In genomic region chr6:97947841-97948240, GRCh38 we compare ENCODE assay signal across 10 cellular contexts.
DNase-seq lines count a peak whose midpoint lies in the region; ATAC-seq, FAIRE-seq and TF ChIP-seq lines count a peak whose summit lies in the region.
"Had no signal": no experiment of that assay in that cellular context is flagged by ENCODE, and none has a peak within 500 bp of the region (broad histone marks: within the 10 kb centered on the region; RNA-seq: fewer than 3 reads in every experiment).

No MANE protein-coding gene starts in this region.

- DNase-seq in cardiac muscle cell (ENCODE audit: low read depth in 1 of 2, low spot score in 1 of 2) (peak; percentile 50 to 53), cardiac septum (ENCODE audit: low spot score) (no peak), SW 1271 (lab: John Stamatoyannopoulos, UW) (peak; percentile 36 to 88), heart left ventricle (peak in 4 of 5 donors; percentile 35 to 67 (median 50)), urothelium cell line (ENCODE audit: low spot score) (peak; percentile 53), Kasumi-1 (lab: John Stamatoyannopoulos, UW) (no peak)
- DNase-seq in stimulated activated CD4-positive, alpha-beta T cell treated with anti-CD3 and anti-CD28 coated beads, Interleukin-4, amount 100 ng/mL, for 4 hours = no peak
- DNase-seq: stimulated activated CD8-positive, alpha-beta memory T cell treated with anti-CD3 and anti-CD28 coated beads, Interleukin-4, amount 100 ng/mL, for 48 hours had no signal

- no peaks in the 10 kb centered on the region for H3K4me1 ChIP-seq in cardiac muscle cell (ENCODE audit: low read depth)
- H3K4me1 ChIP-seq in heart left ventricle = peaks cover 0 to 7% (median 0%) of the 10 kb centered on the region in 12 donors
- H3K4me1 ChIP-seq: BLaER1 had no signal

- H3K27me3 ChIP-seq in cardiac muscle cell (no peaks in the 10 kb centered on the region), heart left ventricle (no peaks in the 10 kb centered on the region)
- H3K27me3 ChIP-seq: BLaER1 had no signal

- TF ChIP-seq CTCF in cardiac muscle cell (IDR thresholded peaks at IDR 0.05; ENCODE audit: low read depth, low read length) = no peak
- no peak for TF ChIP-seq CTCF in heart left ventricle (IDR thresholded peaks at IDR 0.05)

- H3K36me3 ChIP-seq in cardiac muscle cell = no peaks in the 10 kb centered on the region
- H3K36me3 ChIP-seq in heart left ventricle = no peaks in the 10 kb centered on the region
- H3K36me3 ChIP-seq: BLaER1 had no signal

- H3K9me3 ChIP-seq in cardiac muscle cell (ENCODE audit: low read depth) (no peaks in the 10 kb centered on the region), heart left ventricle (peaks cover 0 to under 1% (median 0%) of the 10 kb centered on the region in 12 donors)
- H3K9me3 ChIP-seq: BLaER1 had no signal

- intact Hi-C loops in cardiac septum (cut with DNase I) = loop anchor here (5.0 kb wide), 1 partner anchor 356 kb away; no protein-coding TSS in a partner anchor
- intact Hi-C loops in heart left ventricle (cut with DNase I) = no loop called here

- no peak for FAIRE-seq in urothelium cell line (lab: Jason Lieb, UNC)

- H3K27ac ChIP-seq in cardiac muscle cell = no peak overlapping the region
- H3K27ac ChIP-seq in heart left ventricle = no peak overlapping the region
- H3K27ac ChIP-seq: BLaER1 had no signal

- peak; percentile 51 to 85 (median 73) for ATAC-seq in heart left ventricle
- no peak for ATAC-seq in HG03571 (IDR thresholded peaks at IDR 0.05; ENCODE audit: unreplicated experiment)

- TF ChIP-seq POLR2A in heart left ventricle (IDR thresholded peaks at IDR 0.05) = no peak

- H3K4me3 ChIP-seq in cardiac muscle cell (no peak overlapping the region), heart left ventricle (no peak overlapping the region)
- H3K4me3 ChIP-seq: BLaER1 had no signal

- WGBS in heart left ventricle, 4 donors = 11 to 16% (median 12%) methylated on average over 3 of the region's 3 CpGs

Comparison
In these comparisons a context has a peak if more than half of its experiments do, and no peak if none do; other contexts are left out.
1. DNase-seq: peak in cardiac muscle cell (2 of 2), SW 1271 (2 of 2), heart left ventricle (4 of 5) and urothelium cell line (single experiment); none in cardiac septum (single experiment), stimulated activated CD4-positive, alpha-beta T cell treated with anti-CD3 and anti-CD28 coated beads, Interleukin-4, amount 100 ng/mL, for 4 hours (0 of 2) and Kasumi-1 (0 of 2).